20 cellular contexts compared by ENCODE assay signal in genomic region chr12:103805961-103806360, GRCh38. TPM values are rescaled to one million over a fixed set of nuclear protein-coding genes. Genes with fewer than 3 reads are reported as not detected.
DNase-seq lines count a peak whose midpoint lies in the region; ATAC-seq and TF ChIP-seq lines count a peak whose summit lies in the region.
"Had no signal": no experiment of that assay in that cellular context is flagged by ENCODE, and none has a peak within 500 bp of the region (broad histone marks: within the 10 kb centered on the region; RNA-seq: fewer than 3 reads in every experiment).

No MANE protein-coding gene starts in this region.

- H3K27ac ChIP-seq in HL-60 (replicated peaks) (peak overlapping the region; percentile 52), breast epithelium (peak overlapping the region; percentile 33 to 56), mesenchymal stem cell (ENCODE audit: low read length, poor library complexity, severe bottlenecking) (peak overlapping the region; percentile 33), vagina (peak overlapping the region; percentile 53)
- H3K27ac ChIP-seq: skin epidermis, upper lobe of right lung had no signal

- no peaks in the 10 kb centered on the region for H3K4me1 Mint-ChIP-seq in activated CD4-positive, alpha-beta T cell treated with anti-CD3 and anti-CD28 coated beads for 36 hours
- H3K4me1 Mint-ChIP-seq: activated CD4-positive, alpha-beta T cell treated with anti-CD3 and anti-CD28 coated beads, Interleukin-2, amount 10 ng/mL, durations not matched to agents 7 days and 5 days had no signal

- H4K8ac ChIP-seq in mesenchymal stem cell (ENCODE audit: low read length): no peak overlapping the region

- CTCF ChIA-PET in activated CD4-positive, alpha-beta T cell treated with anti-CD3 and anti-CD28 coated beads for 36 hours (lab: Charles Lee): no interaction called here

- H3K23ac ChIP-seq in mesenchymal stem cell (ENCODE audit: low read length in 2 of 2): no peak overlapping the region

- peak overlapping the region; percentile 9 to 29 for H3K4ac ChIP-seq in mesenchymal stem cell (ENCODE audit: low read depth in 1 of 2, low read length in 2 of 2)

- WGBS in mesenchymal stem cell: 100% methylated on average over 2 of the region's 3 CpGs

- H3K9me3 ChIP-seq in breast epithelium: no peaks in the 10 kb centered on the region
- H3K9me3 ChIP-seq in mesenchymal stem cell (ENCODE audit: control insufficient read depth, low read length): no peaks in the 10 kb centered on the region
- H3K9me3 ChIP-seq in vagina: no peaks in the 10 kb centered on the region
- H3K9me3 ChIP-seq: MG63, upper lobe of right lung had no signal

- DNase-seq in HL-60 (ENCODE audit: low read depth in 1 of 2, low spot score in 1 of 2) (no peak), breast epithelium (ENCODE audit: low spot score in 2 of 2) (no peak), mesenchymal stem cell (no peak), vagina (ENCODE audit: extremely low spot score in 2 of 2) (peak in 1 of 2 donors; percentile 67), T-helper 2 cell (no peak), SW480 (ENCODE audit: low spot score) (no peak)
- DNase-seq in activated CD4-positive, alpha-beta T cell treated with anti-CD3 and anti-CD28 coated beads for 36 hours: no peak
- no peak for DNase-seq in activated CD8-positive, alpha-beta memory T cell treated with anti-CD3 and anti-CD28 coated beads, Interleukin-2, amount 50 U/mL, for 48 hours
- DNase-seq: activated CD4-positive, alpha-beta T cell treated with anti-CD3 and anti-CD28 coated beads, Interleukin-2, amount 10 ng/mL, durations not matched to agents 7 days and 5 days; activated effector memory CD4-positive, alpha-beta T cell treated with anti-CD3 and anti-CD28 coated beads, Interleukin-2, amount 50 U/mL, for 16 hours; amygdala; GOT3; naive B cell; NCI-H1694 treated with DMSO at 0.1 percent for 48 hours; NCI-H2227 treated with DMSO at 0.1 percent for 48 hours; upper lobe of right lung had no signal

- no peak for ATAC-seq in activated CD4-positive, alpha-beta T cell treated with anti-CD3 and anti-CD28 coated beads for 36 hours

- H3K4me1 ChIP-seq in breast epithelium (peaks cover 0 to 1% of the 10 kb centered on the region in 2 donors), mesenchymal stem cell (ENCODE audit: control insufficient read depth, insufficient read depth, low read depth, low read length) (peaks cover 22% of the 10 kb centered on the region), vagina (peaks cover 52% of the 10 kb centered on the region)

- no peak overlapping the region for H3K4me3 Mint-ChIP-seq in activated CD4-positive, alpha-beta T cell treated with anti-CD3 and anti-CD28 coated beads for 36 hours
- H3K4me3 Mint-ChIP-seq: activated CD4-positive, alpha-beta T cell treated with anti-CD3 and anti-CD28 coated beads, Interleukin-2, amount 10 ng/mL, durations not matched to agents 7 days and 5 days; naive B cell; stimulated activated naive CD8-positive, alpha-beta T cell treated with anti-CD3 and anti-CD28 coated beads, Interleukin-15, Interleukin-2, amounts not matched to agents 100 ng/mL and 50 ng/mL, for 24 hours had no signal

- H3K36me3 Mint-ChIP-seq in activated CD4-positive, alpha-beta T cell treated with anti-CD3 and anti-CD28 coated beads for 36 hours (ENCODE audit: low read depth): peaks cover 28% of the 10 kb centered on the region

- H3K18ac ChIP-seq in mesenchymal stem cell (ENCODE audit: low read depth in 1 of 2, low read length in 2 of 2): peak overlapping the region in 1 of 2 experiments; percentile 44

- H2BK15ac ChIP-seq in mesenchymal stem cell (ENCODE audit: low read depth, poor library complexity, severe bottlenecking): peak overlapping the region; percentile 29

- H3K4me3 ChIP-seq in HL-60 (replicated peaks; ENCODE audit: insufficient read depth, low read length): no peak overlapping the region
- no peak overlapping the region for H3K4me3 ChIP-seq in breast epithelium
- H3K4me3 ChIP-seq in mesenchymal stem cell (ENCODE audit: insufficient read depth in 1 of 2, low read depth in 1 of 2, low read length in 2 of 2): no peak overlapping the region
- H3K4me3 ChIP-seq in vagina: no peak overlapping the region
- H3K4me3 ChIP-seq: hepatocyte, MG63, skin epidermis, upper lobe of right lung had no signal

- no peak overlapping the region for H3K4me2 ChIP-seq in mesenchymal stem cell (ENCODE audit: low read length, poor library complexity, severe bottlenecking)
- H3K4me2 ChIP-seq: hepatocyte had no signal

- H3K27me3 Mint-ChIP-seq in activated CD4-positive, alpha-beta T cell treated with anti-CD3 and anti-CD28 coated beads for 36 hours: no peaks in the 10 kb centered on the region
- H3K27me3 Mint-ChIP-seq: activated CD4-positive, alpha-beta T cell treated with anti-CD3 and anti-CD28 coated beads, Interleukin-2, amount 10 ng/mL, durations not matched to agents 7 days and 5 days; naive B cell; stimulated activated naive CD8-positive, alpha-beta T cell treated with anti-CD3 and anti-CD28 coated beads, Interleukin-15, Interleukin-2, amounts not matched to agents 100 ng/mL and 50 ng/mL, for 24 hours had no signal

- TF ChIP-seq POLR2A in breast epithelium (IDR thresholded peaks at IDR 0.05) (no peak), vagina (IDR thresholded peaks at IDR 0.05) (no peak)

- H3K36me3 ChIP-seq in breast epithelium (no peaks in the 10 kb centered on the region), mesenchymal stem cell (ENCODE audit: control insufficient read depth in 1 of 2, insufficient read depth in 2 of 2, low read depth in 1 of 2, low read length in 2 of 2) (peaks cover 3 to 8% of the 10 kb centered on the region in 2 experiments), vagina (peaks cover 0 to 3% of the 10 kb centered on the region in 2 donors)
- H3K36me3 ChIP-seq: upper lobe of right lung had no signal

- no peak overlapping the region for H2BK5ac ChIP-seq in mesenchymal stem cell (ENCODE audit: low read depth, low read length, poor library complexity, severe bottlenecking)

- POLR2A ChIA-PET in activated CD4-positive, alpha-beta T cell treated with anti-CD3 and anti-CD28 coated beads for 36 hours (lab: Charles Lee): no interaction called here

- no peaks in the 10 kb centered on the region for H3K27me3 ChIP-seq in HL-60 (ENCODE audit: insufficient read depth, poor library complexity, severe bottlenecking)
- no peaks in the 10 kb centered on the region for H3K27me3 ChIP-seq in breast epithelium
- H3K27me3 ChIP-seq in mesenchymal stem cell (ENCODE audit: control insufficient read depth in 1 of 2, insufficient read depth in 1 of 2, low read length in 2 of 2): no peaks in the 10 kb centered on the region
- no peaks in the 10 kb centered on the region for H3K27me3 ChIP-seq in vagina
- H3K27me3 ChIP-seq: hepatocyte, MG63, upper lobe of right lung had no signal

- peak overlapping the region; percentile 5 for H2AK5ac ChIP-seq in mesenchymal stem cell (ENCODE audit: low read length, severe bottlenecking)

- peak overlapping the region; percentile 60 for H4K91ac ChIP-seq in mesenchymal stem cell (ENCODE audit: low read length)

- H2AFZ ChIP-seq in mesenchymal stem cell (ENCODE audit: low read depth, low read length): no peak overlapping the region
- H2AFZ ChIP-seq: hepatocyte had no signal

- no peaks in the 10 kb centered on the region for H3K9me3 Mint-ChIP-seq in activated CD4-positive, alpha-beta T cell treated with anti-CD3 and anti-CD28 coated beads for 36 hours (ENCODE audit: low read depth)
- H3K9me3 Mint-ChIP-seq: activated CD4-positive, alpha-beta T cell treated with anti-CD3 and anti-CD28 coated beads, Interleukin-2, amount 10 ng/mL, durations not matched to agents 7 days and 5 days; stimulated activated naive CD8-positive, alpha-beta T cell treated with anti-CD3 and anti-CD28 coated beads, Interleukin-15, Interleukin-2, amounts not matched to agents 100 ng/mL and 50 ng/mL, for 24 hours had no signal

- H2BK12ac ChIP-seq in mesenchymal stem cell (ENCODE audit: low read length in 2 of 2): peak overlapping the region; percentile 1 to 79

- H3K9ac ChIP-seq in mesenchymal stem cell (ENCODE audit: low read length): no peak overlapping the region

- intact Hi-C loops in breast epithelium (cut with DNase I; ENCODE audit: low total_unique reads) (no loop called here), vagina (cut with DNase I) (no loop called here)
- intact Hi-C loops in activated CD4-positive, alpha-beta T cell treated with anti-CD3 and anti-CD28 coated beads for 36 hours (cut with DNase I, micrococcal nuclease): no loop called here

- H3K14ac ChIP-seq in mesenchymal stem cell (ENCODE audit: low read length in 2 of 2): peak overlapping the region in 1 of 2 experiments; percentile 73

- TF ChIP-seq CTCF in HL-60 (IDR thresholded peaks at IDR 0.05; ENCODE audit: insufficient read depth, low read length) (no peak), breast epithelium (IDR thresholded peaks at IDR 0.05) (no peak), vagina (IDR thresholded peaks at IDR 0.05) (no peak)

- H3K27ac Mint-ChIP-seq in activated CD4-positive, alpha-beta T cell treated with anti-CD3 and anti-CD28 coated beads for 36 hours: no peak overlapping the region
- H3K27ac Mint-ChIP-seq: activated CD4-positive, alpha-beta T cell treated with anti-CD3 and anti-CD28 coated beads, Interleukin-2, amount 10 ng/mL, durations not matched to agents 7 days and 5 days; naive B cell; stimulated activated naive CD8-positive, alpha-beta T cell treated with anti-CD3 and anti-CD28 coated beads, Interleukin-15, Interleukin-2, amounts not matched to agents 100 ng/mL and 50 ng/mL, for 24 hours had no signal

- H2BK120ac ChIP-seq in mesenchymal stem cell (ENCODE audit: low read depth, low read length): no peak overlapping the region

- peaks cover 32% of the 10 kb centered on the region for H3K79me1 ChIP-seq in mesenchymal stem cell (replicated peaks; ENCODE audit: low read length, poor library complexity, severe bottlenecking)

RNA-seq across cellular contexts. Expression of gene NT5DC3, which starts 35.1 kb away (rescaled TPM):
- total RNA-seq in breast epithelium (10 to 100 TPM in 2 of 3 donors, 1 to 10 TPM in 1; 3.8 to 19.9 (median 12.5) TPM), vagina (5.2 TPM)
- polyA plus RNA-seq in mesenchymal stem cell (2013, experiment 1 of 2): 2.5 TPM
- 2.4 TPM for polyA plus RNA-seq in mesenchymal stem cell (2013, experiment 2 of 2)
- 1 to 10 TPM; 7.3 to 8.9 TPM for total RNA-seq in activated CD4-positive, alpha-beta T cell treated with anti-CD3 and anti-CD28 coated beads for 36 hours
